In the genomic region with DNA sequence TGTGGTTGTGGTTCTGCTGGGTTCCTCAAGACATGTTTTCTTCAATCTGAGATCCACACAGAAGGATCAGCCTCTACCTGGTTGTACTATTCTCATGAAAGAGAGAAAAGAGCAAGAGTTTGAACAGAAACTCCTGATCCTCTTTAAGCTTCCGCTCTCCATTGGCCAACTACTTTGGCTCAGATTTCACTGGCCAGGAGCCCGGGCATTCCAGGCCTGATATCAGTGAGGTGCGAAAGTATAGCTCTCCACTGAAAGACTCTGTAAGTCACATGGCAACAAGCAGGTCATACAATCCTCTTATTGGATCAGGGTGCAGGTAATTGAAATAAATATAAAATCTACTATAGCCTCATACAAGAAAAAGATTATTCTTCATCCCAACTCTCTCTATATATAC, we compare ENCODE assay signal across 24 cellular contexts.
DNase-seq lines count a peak whose midpoint lies in the region; ATAC-seq and TF ChIP-seq lines count a peak whose summit lies in the region.
"Had no signal": no experiment of that assay in that cellular context is flagged by ENCODE, and none has a peak within 500 bp of the region (broad histone marks: within the 10 kb centered on the region; RNA-seq: fewer than 3 reads in every experiment).

No MANE protein-coding gene starts in this region.

- H3K27ac Mint-ChIP-seq in type B pancreatic cell (no peak overlapping the region), nephron progenitor cell (no peak overlapping the region)
- H3K27ac Mint-ChIP-seq in natural killer cell treated with Interleukin-12 subunit alpha and Interleukin-12 subunit beta and Interleukin-15 and Interleukin-18, amount 100 ng/mL, for 72 hours = no peak overlapping the region
- H3K27ac Mint-ChIP-seq: activated CD4-positive, alpha-beta memory T cell treated with anti-CD3 and anti-CD28 coated beads, Interleukin-2, amount 10 ng/mL, durations not matched to agents 7 days and 5 days; activated naive CD4-positive, alpha-beta T cell treated with anti-CD3 and anti-CD28 coated beads, Interleukin-2, amount 50 U/mL, for 24 hours; activated T-cell treated with anti-CD3 and anti-CD28 coated beads, Interleukin-2, amount 50 U/mL, for 24 hours had no signal

- DNase-seq in HT1080 (ENCODE audit: low read depth) (peak; percentile 4), NCI-H2196 treated with DMSO at 0.1 percent for 48 hours (lab: John Stamatoyannopoulos, UW; ENCODE audit: unreplicated experiment) (peak; percentile 58), fibroblast of pulmonary artery (ENCODE audit: low read depth) (peak; percentile 9), lung (ENCODE audit: low spot score) (peak; percentile 62), type B pancreatic cell (ENCODE audit: extremely low spot score, unreplicated experiment) (no peak), nephron progenitor cell (no peak), NCI-H2227 (lab: John Stamatoyannopoulos, UW; ENCODE audit: unreplicated experiment) (no peak)
- DNase-seq in natural killer cell treated with Interleukin-12 subunit alpha and Interleukin-12 subunit beta and Interleukin-15 and Interleukin-18, amount 100 ng/mL, for 72 hours (ENCODE audit: low spot score) = no peak
- DNase-seq: activated CD4-positive, alpha-beta memory T cell treated with anti-CD3 and anti-CD28 coated beads, Interleukin-2, amount 10 ng/mL, durations not matched to agents 7 days and 5 days; activated T-cell treated with anti-CD3 and anti-CD28 coated beads, Interleukin-2, amount 50 U/mL, for 24 hours; AML-193; effector CD4-positive, alpha-beta T cell; hippocampal formation; left colon; NCI-H2171 treated with DMSO at 0.1 percent for 48 hours; SHP77; stimulated activated CD4-positive, alpha-beta T cell treated with anti-CD3 and anti-CD28 coated beads, Interleukin-4, amount 100 ng/mL, for 4 hours; stimulated activated CD8-positive, alpha-beta memory T cell treated with anti-CD3 and anti-CD28 coated beads, Interleukin-4, amount 100 ng/mL, for 48 hours; T-helper 1 cell; testis had no signal

- H3K4me1 ChIP-seq in lung (ENCODE audit: control insufficient read depth in 2 of 2, insufficient read depth in 2 of 2, low read length in 2 of 2) = no peaks in the 10 kb centered on the region
- H3K4me1 ChIP-seq: testis had no signal

- H3K4me3 ChIP-seq in fibroblast of pulmonary artery (replicated peaks; ENCODE audit: low read depth, low read length) (no peak overlapping the region), lung (no peak overlapping the region)
- H3K4me3 ChIP-seq: ovary, skin epidermis, testis had no signal

- no peak overlapping the region for H3K27ac ChIP-seq in lung (ENCODE audit: low read depth in 1 of 2, low read length in 1 of 2)
- H3K27ac ChIP-seq: ovary, skin epidermis, testis, VCaP had no signal

- 49 to 74% methylated on average over 3 of the region's 3 CpGs for WGBS in lung, 2 donors

- H3K4me1 Mint-ChIP-seq in type B pancreatic cell (ENCODE audit: unreplicated experiment) (peaks cover 9% of the 10 kb centered on the region), nephron progenitor cell (peaks cover 17% of the 10 kb centered on the region)
- no peaks in the 10 kb centered on the region for H3K4me1 Mint-ChIP-seq in natural killer cell treated with Interleukin-12 subunit alpha and Interleukin-12 subunit beta and Interleukin-15 and Interleukin-18, amount 100 ng/mL, for 72 hours (ENCODE audit: low read depth in 2 of 2)
- H3K4me1 Mint-ChIP-seq: activated CD4-positive, alpha-beta memory T cell treated with anti-CD3 and anti-CD28 coated beads, Interleukin-2, amount 10 ng/mL, durations not matched to agents 7 days and 5 days; activated naive CD4-positive, alpha-beta T cell treated with anti-CD3 and anti-CD28 coated beads, Interleukin-2, amount 50 U/mL, for 24 hours had no signal

- H3K4me3 Mint-ChIP-seq in type B pancreatic cell (no peak overlapping the region), nephron progenitor cell (no peak overlapping the region)
- H3K4me3 Mint-ChIP-seq in natural killer cell treated with Interleukin-12 subunit alpha and Interleukin-12 subunit beta and Interleukin-15 and Interleukin-18, amount 100 ng/mL, for 72 hours = no peak overlapping the region
- H3K4me3 Mint-ChIP-seq: activated CD4-positive, alpha-beta memory T cell treated with anti-CD3 and anti-CD28 coated beads, Interleukin-2, amount 10 ng/mL, durations not matched to agents 7 days and 5 days; activated naive CD4-positive, alpha-beta T cell treated with anti-CD3 and anti-CD28 coated beads, Interleukin-2, amount 50 U/mL, for 24 hours; activated T-cell treated with anti-CD3 and anti-CD28 coated beads, Interleukin-2, amount 50 U/mL, for 24 hours had no signal

- H3K27me3 Mint-ChIP-seq in type B pancreatic cell = no peaks in the 10 kb centered on the region
- no peaks in the 10 kb centered on the region for H3K27me3 Mint-ChIP-seq in natural killer cell treated with Interleukin-12 subunit alpha and Interleukin-12 subunit beta and Interleukin-15 and Interleukin-18, amount 100 ng/mL, for 72 hours
- peaks cover 3% of the 10 kb centered on the region for H3K27me3 Mint-ChIP-seq in nephron progenitor cell (ENCODE audit: low read depth, poor library complexity)
- H3K27me3 Mint-ChIP-seq: activated CD4-positive, alpha-beta memory T cell treated with anti-CD3 and anti-CD28 coated beads, Interleukin-2, amount 10 ng/mL, durations not matched to agents 7 days and 5 days; activated naive CD4-positive, alpha-beta T cell treated with anti-CD3 and anti-CD28 coated beads, Interleukin-2, amount 50 U/mL, for 24 hours; activated T-cell treated with anti-CD3 and anti-CD28 coated beads, Interleukin-2, amount 50 U/mL, for 24 hours had no signal

- H3K36me3 Mint-ChIP-seq in type B pancreatic cell = no peaks in the 10 kb centered on the region
- H3K36me3 Mint-ChIP-seq in natural killer cell treated with Interleukin-12 subunit alpha and Interleukin-12 subunit beta and Interleukin-15 and Interleukin-18, amount 100 ng/mL, for 72 hours = no peaks in the 10 kb centered on the region
- peaks cover 12% of the 10 kb centered on the region for H3K36me3 Mint-ChIP-seq in nephron progenitor cell (ENCODE audit: low read depth)
- H3K36me3 Mint-ChIP-seq: activated naive CD4-positive, alpha-beta T cell treated with anti-CD3 and anti-CD28 coated beads, Interleukin-2, amount 50 U/mL, for 24 hours had no signal

- H3K9me3 ChIP-seq in lung (ENCODE audit: control insufficient read depth in 2 of 2, insufficient read depth in 1 of 2, low read length in 1 of 2) = no peaks in the 10 kb centered on the region
- H3K9me3 ChIP-seq: ovary, testis had no signal

- no peaks in the 10 kb centered on the region for H3K36me3 ChIP-seq in lung (ENCODE audit: control insufficient read depth in 2 of 2, insufficient read depth in 2 of 2, low read length in 2 of 2)
- H3K36me3 ChIP-seq: ovary had no signal

- no peak for TF ChIP-seq CTCF in fibroblast of pulmonary artery (IDR thresholded peaks at IDR 0.05; ENCODE audit: low read length, missing control alignments)
- no peak for TF ChIP-seq CTCF in lung (IDR thresholded peaks at IDR 0.05; ENCODE audit: control extremely low read depth, extremely low read depth)
- no peak for TF ChIP-seq CTCF in type B pancreatic cell (conservative IDR thresholded peaks at IDR 0.05)
- no peak for TF ChIP-seq CTCF in nephron progenitor cell (IDR thresholded peaks at IDR 0.05)

- peak; percentile 41 for ATAC-seq in lung (ENCODE audit: insufficient read depth, low FRiP score)
- no peak for ATAC-seq in natural killer cell treated with Interleukin-12 subunit alpha and Interleukin-12 subunit beta and Interleukin-15 and Interleukin-18, amount 100 ng/mL, for 72 hours
- ATAC-seq: left colon had no signal

- H3K27me3 ChIP-seq in lung (ENCODE audit: control insufficient read depth, insufficient read depth) = no peaks in the 10 kb centered on the region
- H3K27me3 ChIP-seq: ovary, testis had no signal

- H3K9me3 Mint-ChIP-seq in type B pancreatic cell = no peaks in the 10 kb centered on the region
- H3K9me3 Mint-ChIP-seq in natural killer cell treated with Interleukin-12 subunit alpha and Interleukin-12 subunit beta and Interleukin-15 and Interleukin-18, amount 100 ng/mL, for 72 hours = peaks cover 18% of the 10 kb centered on the region
- peaks cover 22% of the 10 kb centered on the region for H3K9me3 Mint-ChIP-seq in nephron progenitor cell

Comparison
In these comparisons a context has a peak if more than half of its experiments do, and no peak if none do; other contexts are left out.
1. DNase-seq: peak in HT1080 (single experiment), NCI-H2196 treated with DMSO at 0.1 percent for 48 hours (single experiment), fibroblast of pulmonary artery (single experiment) and lung (single experiment); none in type B pancreatic cell (single experiment), natural killer cell treated with Interleukin-12 subunit alpha and Interleukin-12 subunit beta and Interleukin-15 and Interleukin-18, amount 100 ng/mL, for 72 hours (single experiment), nephron progenitor cell (single experiment) and NCI-H2227 (single experiment).